Comparison of ENCODE assay signal across 17 cellular contexts in the genomic region with DNA sequence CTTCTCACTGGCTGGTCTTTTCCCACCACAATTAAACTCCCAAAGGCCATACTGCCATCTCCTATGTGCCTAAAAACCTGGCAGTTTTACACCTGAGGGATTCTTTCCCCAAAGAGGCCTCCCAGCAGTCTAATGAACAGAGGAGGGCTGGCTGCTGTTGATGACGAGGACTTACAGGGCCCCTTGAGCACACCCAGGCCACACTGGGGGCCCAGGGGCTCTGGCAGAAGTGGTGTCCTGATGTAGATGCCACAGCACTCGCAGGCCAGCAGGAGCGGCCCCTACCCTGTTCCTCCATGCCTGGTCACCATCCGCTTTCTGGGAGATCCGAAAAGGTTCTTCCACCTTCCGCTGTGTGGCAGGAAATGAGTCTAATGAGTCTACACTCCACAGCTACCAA.
"Had no signal": no experiment of that assay in that cellular context is flagged by ENCODE, and none has a peak within 500 bp of the region (broad histone marks: within the 10 kb centered on the region; RNA-seq: fewer than 3 reads in every experiment).

No MANE protein-coding gene starts in this region.

- H3K27me3 ChIP-seq: ascending aorta, dorsolateral prefrontal cortex, gastroesophageal sphincter had no signal

- H3K4me1 Mint-ChIP-seq: endodermal cell had no signal

- H3K9me3 ChIP-seq: ascending aorta, gastroesophageal sphincter, heart right ventricle, mucosa of descending colon had no signal

- H3K9me3 Mint-ChIP-seq: activated CD4-positive, alpha-beta memory T cell treated with anti-CD3 and anti-CD28 coated beads for 36 hours; activated naive CD4-positive, alpha-beta T cell treated with anti-CD3 and anti-CD28 coated beads, Interleukin-2, amount 10 ng/mL, durations not matched to agents 7 days and 5 days; naive thymus-derived CD8-positive, alpha-beta T cell had no signal

- H3K27me3 Mint-ChIP-seq: activated CD4-positive, alpha-beta memory T cell treated with anti-CD3 and anti-CD28 coated beads for 36 hours; activated CD4-positive, alpha-beta T cell treated with anti-CD3 and anti-CD28 coated beads for 36 hours; naive thymus-derived CD8-positive, alpha-beta T cell had no signal

- H3K4me1 ChIP-seq: gastroesophageal sphincter had no signal

- H3K27ac ChIP-seq: ascending aorta, dorsolateral prefrontal cortex, gastroesophageal sphincter, heart right ventricle, VCaP had no signal

- H3K27ac Mint-ChIP-seq: activated CD4-positive, alpha-beta memory T cell treated with anti-CD3 and anti-CD28 coated beads for 36 hours; activated CD4-positive, alpha-beta T cell treated with anti-CD3 and anti-CD28 coated beads for 36 hours; activated naive CD4-positive, alpha-beta T cell treated with anti-CD3 and anti-CD28 coated beads, Interleukin-2, amount 10 ng/mL, durations not matched to agents 7 days and 5 days; endodermal cell had no signal

- ATAC-seq: activated CD4-positive, alpha-beta T cell treated with anti-CD3 and anti-CD28 coated beads for 36 hours; gastroesophageal sphincter; heart right ventricle; naive thymus-derived CD8-positive, alpha-beta T cell had no signal

- H3K4me3 ChIP-seq: ascending aorta, dorsolateral prefrontal cortex, gastroesophageal sphincter, heart right ventricle, mucosa of descending colon had no signal

- H3K4me3 Mint-ChIP-seq: activated CD4-positive, alpha-beta memory T cell treated with anti-CD3 and anti-CD28 coated beads for 36 hours; activated CD4-positive, alpha-beta T cell treated with anti-CD3 and anti-CD28 coated beads for 36 hours; activated naive CD4-positive, alpha-beta T cell treated with anti-CD3 and anti-CD28 coated beads, Interleukin-2, amount 10 ng/mL, durations not matched to agents 7 days and 5 days; endodermal cell; naive thymus-derived CD8-positive, alpha-beta T cell had no signal

- DNase-seq: activated CD4-positive, alpha-beta memory T cell treated with anti-CD3 and anti-CD28 coated beads for 36 hours; activated CD4-positive, alpha-beta T cell treated with anti-CD3 and anti-CD28 coated beads for 36 hours; activated naive CD4-positive, alpha-beta T cell treated with anti-CD3 and anti-CD28 coated beads, Interleukin-2, amount 10 ng/mL, durations not matched to agents 7 days and 5 days; heart right ventricle; mucosa of descending colon; nucleus accumbens; stimulated activated CD4-positive, alpha-beta T cell treated with anti-CD3 and anti-CD28 coated beads, Interleukin-2, amount 100 ng/mL, for 48 hours; stimulated activated naive CD4-positive, alpha-beta T cell; substantia nigra; T-helper 1 cell; trophoblast cell had no signal
